Comparison of ENCODE assay signal across 8 cellular contexts in genomic region chr2:132352481-132352993, GRCh38.
DNase-seq lines count a peak whose midpoint lies in the region; ATAC-seq and TF ChIP-seq lines count a peak whose summit lies in the region.
"Not testable (repeated sequence)": the region's sequence is repeated elsewhere in the genome, so short reads cannot be mapped to it uniquely, and the experiment has no call there.

No MANE protein-coding gene starts in this region.

- peak overlapping the region; percentile 59; the same call in 1 of the 2 replicates for H3K9ac ChIP-seq in KMS-11

- TF ChIP-seq POLR2A in suprapubic skin (IDR thresholded peaks at IDR 0.05): not testable (repeated sequence)

- intact Hi-C loops in activated CD8-positive, alpha-beta T cell treated with anti-CD3 and anti-CD28 coated beads for 36 hours (cut with micrococcal nuclease): not testable (repeated sequence)

- 0% methylated on average over 4 of the region's 43 CpGs for WGBS in suprapubic skin

- CTCF ChIA-PET in activated CD8-positive, alpha-beta T cell treated with anti-CD3 and anti-CD28 coated beads for 36 hours (lab: Charles Lee): not testable (repeated sequence)

- H3K4me2 ChIP-seq in KMS-11: not testable (repeated sequence)

- H2AFZ ChIP-seq in KMS-11 (ENCODE audit: low read depth): peak overlapping the region; percentile 26; the same call in 1 of the 2 replicates

- not testable (repeated sequence) for H3K36me3 Mint-ChIP-seq in activated CD8-positive, alpha-beta T cell treated with anti-CD3 and anti-CD28 coated beads for 36 hours (ENCODE audit: low read depth)

- H3K4me3 ChIP-seq in KMS-11 (IDR thresholded peaks at IDR 0.05; ENCODE audit: insufficient read depth, low read depth, low read length): not testable (repeated sequence)
- peak overlapping the region; percentile 57 for H3K4me3 ChIP-seq in epithelial cell of proximal tubule (ENCODE audit: low read depth, low read length)
- H3K4me3 ChIP-seq in iPS-18c (ENCODE audit: insufficient read depth, low read depth, low read length): peak overlapping the region; percentile 43; the same call in 1 of the 2 replicates
- peak overlapping the region; percentile 54 for H3K4me3 ChIP-seq in suprapubic skin

- peak overlapping the region; percentile 68 for H3K27ac ChIP-seq in KMS-11
- not testable (repeated sequence) for H3K27ac ChIP-seq in suprapubic skin

- not testable (repeated sequence) for TF ChIP-seq CTCF in KMS-11 (conservative IDR thresholded peaks at IDR 0.05; ENCODE audit: low read depth, low read length); activated CD8-positive, alpha-beta T cell treated with anti-CD3 and anti-CD28 coated beads for 36 hours (IDR thresholded peaks at IDR 0.05); suprapubic skin (IDR thresholded peaks at IDR 0.05)
- peak; percentile 3 for TF ChIP-seq CTCF in epithelial cell of proximal tubule (conservative IDR thresholded peaks at IDR 0.05; ENCODE audit: low read depth, low read length)

- not testable (repeated sequence) for H3K4me1 ChIP-seq in KMS-11 (ENCODE audit: low read depth, poor library complexity, severe bottlenecking)
- peaks cover 15% of the 10 kb centered on the region for H3K4me1 ChIP-seq in suprapubic skin

- not testable (repeated sequence) for H3K27me3 ChIP-seq in KMS-11 (ENCODE audit: insufficient read depth, low read depth); suprapubic skin

- not testable (repeated sequence) for TF ChIP-seq EP300 in suprapubic skin (IDR thresholded peaks at IDR 0.05)

- H4K20me1 ChIP-seq in KMS-11 (ENCODE audit: insufficient read depth): not testable (repeated sequence)

- POLR2A ChIA-PET in activated CD8-positive, alpha-beta T cell treated with anti-CD3 and anti-CD28 coated beads for 36 hours (lab: Charles Lee): not testable (repeated sequence)

- H3K4me1 Mint-ChIP-seq in activated CD8-positive, alpha-beta T cell treated with anti-CD3 and anti-CD28 coated beads for 36 hours (ENCODE audit: low read depth): not testable (repeated sequence)

- H3K27ac Mint-ChIP-seq in activated CD8-positive, alpha-beta T cell treated with anti-CD3 and anti-CD28 coated beads for 36 hours: not testable (repeated sequence)

- not testable (repeated sequence) for H3K4me3 Mint-ChIP-seq in activated CD8-positive, alpha-beta T cell treated with anti-CD3 and anti-CD28 coated beads for 36 hours

- H3K9me3 ChIP-seq in iPS-18c (ENCODE audit: control insufficient read depth, insufficient read depth, low read length); suprapubic skin: not testable (repeated sequence)

- not testable (repeated sequence) for H3K9me3 Mint-ChIP-seq in activated CD8-positive, alpha-beta T cell treated with anti-CD3 and anti-CD28 coated beads for 36 hours

- DNase-seq in COR-L47 (lab: John Stamatoyannopoulos, UW): peak; percentile 58
- DNase-seq in NCI-H524 treated with DMSO at 0.1 percent for 48 hours (lab: John Stamatoyannopoulos, UW): peak; percentile 31
- DNase-seq in activated CD8-positive, alpha-beta T cell treated with anti-CD3 and anti-CD28 coated beads for 36 hours: peak; percentile 14
- DNase-seq in epithelial cell of proximal tubule (ENCODE audit: low read depth); suprapubic skin (ENCODE audit: low spot score in 2 of 2): not testable (repeated sequence)
- DNase-seq in nucleus accumbens (lab: John Stamatoyannopoulos, UW): peak in 54 of 56 donors; percentile 19 to 91 (median 69)

- peaks cover 18% of the 10 kb centered on the region for H3K27me3 Mint-ChIP-seq in activated CD8-positive, alpha-beta T cell treated with anti-CD3 and anti-CD28 coated beads for 36 hours

- H3K36me3 ChIP-seq in KMS-11 (ENCODE audit: insufficient read depth); suprapubic skin: not testable (repeated sequence)

- not testable (repeated sequence) for ATAC-seq in activated CD8-positive, alpha-beta T cell treated with anti-CD3 and anti-CD28 coated beads for 36 hours

- not testable (repeated sequence) for H3K79me2 ChIP-seq in KMS-11 (ENCODE audit: insufficient read depth, low read depth)
